In genomic region chr7:151472644-151473380, GRCh38 we compare ENCODE assay signal across 8 cellular contexts. TPM values are rescaled to one million over a fixed set of nuclear protein-coding genes. Genes with fewer than 3 reads are reported as not detected.
DNase-seq lines count a peak whose midpoint lies in the region; ATAC-seq and TF ChIP-seq lines count a peak whose summit lies in the region.

No MANE protein-coding gene starts in this region.

- H3K9me3 Mint-ChIP-seq in CD14-positive monocyte: no peaks in the 10 kb centered on the region
- H3K9me3 Mint-ChIP-seq in chondrocyte (ENCODE audit: low read depth): no peaks in the 10 kb centered on the region
- peaks cover 4% of the 10 kb centered on the region for H3K9me3 Mint-ChIP-seq in neural progenitor cell

- peak; percentile 57 for ATAC-seq in GM18907 (IDR thresholded peaks at IDR 0.05; ENCODE audit: unreplicated experiment)
- ATAC-seq in HG03342 (IDR thresholded peaks at IDR 0.05; ENCODE audit: unreplicated experiment): peak; percentile 31
- ATAC-seq in HG02763 (IDR thresholded peaks at IDR 0.05; ENCODE audit: unreplicated experiment): no peak

- no peak overlapping the region for H2AFZ ChIP-seq in neural progenitor cell (replicated peaks)

- H3K36me3 ChIP-seq in neural progenitor cell: peaks cover 6% of the 10 kb centered on the region

- no peaks in the 10 kb centered on the region for H3K27me3 Mint-ChIP-seq in CD14-positive monocyte (ENCODE audit: low read depth in 3 of 3)
- H3K27me3 Mint-ChIP-seq in chondrocyte (ENCODE audit: low read depth): no peaks in the 10 kb centered on the region
- peaks cover 7% of the 10 kb centered on the region for H3K27me3 Mint-ChIP-seq in neural progenitor cell (ENCODE audit: insufficient read depth, low read depth)

- peaks cover 30% of the 10 kb centered on the region for H4K20me1 ChIP-seq in neural progenitor cell (ENCODE audit: low read depth)

- TF ChIP-seq CTCF in CD14-positive monocyte (IDR thresholded peaks at IDR 0.05) (no peak), chondrocyte (IDR thresholded peaks at IDR 0.05) (no peak), neural progenitor cell (IDR thresholded peaks at IDR 0.05) (no peak)

- H3K4me3 Mint-ChIP-seq in CD14-positive monocyte (no peak overlapping the region), chondrocyte (ENCODE audit: unreplicated experiment) (no peak overlapping the region), neural progenitor cell (no peak overlapping the region)

- peaks cover 22% of the 10 kb centered on the region for H3K4me1 ChIP-seq in neural progenitor cell

- H3K4me3 ChIP-seq in neural progenitor cell: no peak overlapping the region

- H3K9me3 ChIP-seq in neural progenitor cell (ENCODE audit: low read depth): no peaks in the 10 kb centered on the region

- H3K4me2 ChIP-seq in neural progenitor cell: no peak overlapping the region

- DNase-seq in CD14-positive monocyte (ENCODE audit: low spot score) (no peak), chondrocyte (ENCODE audit: low spot score) (no peak), DMS 273 treated with DMSO at 0.1 percent for 48 hours (lab: John Stamatoyannopoulos, UW) (no peak), neural progenitor cell (ENCODE audit: low spot score) (no peak), GM03348 (ENCODE audit: low spot score) (no peak)

- H3K27ac ChIP-seq in neural progenitor cell: no peak overlapping the region

- no peaks in the 10 kb centered on the region for H3K27me3 ChIP-seq in neural progenitor cell

- H3K9ac ChIP-seq in neural progenitor cell: no peak overlapping the region

- H3K36me3 Mint-ChIP-seq in CD14-positive monocyte (peaks cover 86 to 89% of the 10 kb centered on the region in 2 donors), chondrocyte (ENCODE audit: low read depth) (peaks cover 37% of the 10 kb centered on the region), neural progenitor cell (peaks cover 28% of the 10 kb centered on the region)

- peaks cover 16% of the 10 kb centered on the region for H3F3A ChIP-seq in neural progenitor cell (ENCODE audit: low read depth)

- intact Hi-C loops in CD14-positive monocyte (cut with micrococcal nuclease): no loop called here

- H3K27ac Mint-ChIP-seq in CD14-positive monocyte (peak overlapping the region in 4 of 7 donors; percentile 27 to 72 (median 50)), chondrocyte (ENCODE audit: unreplicated experiment) (peak overlapping the region; percentile 74), neural progenitor cell (no peak overlapping the region)

- H3K79me2 ChIP-seq in neural progenitor cell (ENCODE audit: low read depth): peaks cover 43% of the 10 kb centered on the region

- H3K4me1 Mint-ChIP-seq in CD14-positive monocyte (no peaks in the 10 kb centered on the region), chondrocyte (ENCODE audit: low read depth) (peaks cover 24% of the 10 kb centered on the region), neural progenitor cell (peaks cover 53% of the 10 kb centered on the region)

RNA-seq across cellular contexts. Expression of gene CRYGN, which starts 32.9 kb away (rescaled TPM):
- not detected for polyA plus RNA-seq in CD14-positive monocyte
- not detected in 3 replicates for total RNA-seq in chondrocyte
- 1.1 TPM in 1 of 2 replicates, not detected in the other for total RNA-seq in neural progenitor cell (ENCODE audit: low replicate concordance)

RNA-seq across cellular contexts. Expression of gene RHEB, which starts 46.9 kb away (rescaled TPM):
- polyA plus RNA-seq in CD14-positive monocyte: 10 to 100 TPM; 95.8 to 96.1 TPM
- total RNA-seq in chondrocyte: 111 to 126 TPM (median 123 TPM) in 3 replicates
- total RNA-seq in neural progenitor cell (ENCODE audit: low replicate concordance): 94.2 and 225 TPM in 2 replicates
